Comparison of ENCODE assay signal across 1 cellular context in genomic region chrX:14029425-14030247, GRCh38.
TF ChIP-seq lines count a peak whose summit lies in the region.

TSS of gene GEMIN8 (minus strand) at chrX:14029892. CDS start at chrX:14021478, 8,414 bp downstream.

TF ChIP-seq in HepG2, 621 proteins besides CTCF, POLR2A, EP300 and RAD21 (continued from another document and continues in another):
- peak; percentile 41; the same call in 1 of the 2 replicates for TF ChIP-seq SMAD1 (CRISPR knock-in tag; IDR thresholded peaks at IDR 0.05; ENCODE audit: borderline replicate concordance, low read depth)
- TF ChIP-seq GLI4 (CRISPR knock-in tag; IDR thresholded peaks at IDR 0.05; ENCODE audit: borderline replicate concordance): no peak
- TF ChIP-seq, protein P1, sequence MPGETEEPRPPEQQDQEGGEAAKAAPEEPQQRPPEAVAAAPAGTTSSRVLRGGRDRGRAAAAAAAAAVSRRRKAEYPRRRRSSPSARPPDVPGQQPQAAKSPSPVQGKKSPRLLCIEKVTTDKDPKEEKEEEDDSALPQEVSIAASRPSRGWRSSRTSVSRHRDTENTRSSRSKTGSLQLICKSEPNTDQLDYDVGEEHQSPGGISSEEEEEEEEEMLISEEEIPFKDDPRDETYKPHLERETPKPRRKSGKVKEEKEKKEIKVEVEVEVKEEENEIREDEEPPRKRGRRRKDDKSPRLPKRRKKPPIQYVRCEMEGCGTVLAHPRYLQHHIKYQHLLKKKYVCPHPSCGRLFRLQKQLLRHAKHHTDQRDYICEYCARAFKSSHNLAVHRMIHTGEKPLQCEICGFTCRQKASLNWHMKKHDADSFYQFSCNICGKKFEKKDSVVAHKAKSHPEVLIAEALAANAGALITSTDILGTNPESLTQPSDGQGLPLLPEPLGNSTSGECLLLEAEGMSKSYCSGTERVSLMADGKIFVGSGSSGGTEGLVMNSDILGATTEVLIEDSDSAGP (CRISPR knock-in tag; IDR thresholded peaks at IDR 0.05; ENCODE audit: borderline replicate concordance): peak; percentile 81; the same call in 1 of the 2 replicates
- no peak for TF ChIP-seq ZNF256 (CRISPR knock-in tag; conservative IDR thresholded peaks at IDR 0.05)
- TF ChIP-seq, protein P2, sequence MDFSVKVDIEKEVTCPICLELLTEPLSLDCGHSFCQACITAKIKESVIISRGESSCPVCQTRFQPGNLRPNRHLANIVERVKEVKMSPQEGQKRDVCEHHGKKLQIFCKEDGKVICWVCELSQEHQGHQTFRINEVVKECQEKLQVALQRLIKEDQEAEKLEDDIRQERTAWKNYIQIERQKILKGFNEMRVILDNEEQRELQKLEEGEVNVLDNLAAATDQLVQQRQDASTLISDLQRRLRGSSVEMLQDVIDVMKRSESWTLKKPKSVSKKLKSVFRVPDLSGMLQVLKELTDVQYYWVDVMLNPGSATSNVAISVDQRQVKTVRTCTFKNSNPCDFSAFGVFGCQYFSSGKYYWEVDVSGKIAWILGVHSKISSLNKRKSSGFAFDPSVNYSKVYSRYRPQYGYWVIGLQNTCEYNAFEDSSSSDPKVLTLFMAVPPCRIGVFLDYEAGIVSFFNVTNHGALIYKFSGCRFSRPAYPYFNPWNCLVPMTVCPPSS (IDR thresholded peaks at IDR 0.05): no peak
- TF ChIP-seq TFDP2 (CRISPR knock-in tag; IDR thresholded peaks at IDR 0.05): 0 out of 2 replicates have a peak, but pooled peaks have one; percentile 31
- peak; percentile 66; the same call in 1 of the 2 replicates for TF ChIP-seq KDM2A (CRISPR knock-in tag; IDR thresholded peaks at IDR 0.05; ENCODE audit: borderline replicate concordance, low read depth)
- TF ChIP-seq SALL2 (CRISPR knock-in tag; IDR thresholded peaks at IDR 0.05): no peak
- no peak for TF ChIP-seq ZNF850 (CRISPR knock-in tag; conservative IDR thresholded peaks at IDR 0.05)
- TF ChIP-seq PHF8 (CRISPR knock-in tag; IDR thresholded peaks at IDR 0.05): peak; percentile 84
- peak; percentile 83 for TF ChIP-seq CREB1 (IDR thresholded peaks at IDR 0.05)
- peak; percentile 90 for TF ChIP-seq CREB1 (CRISPR knock-in tag; IDR thresholded peaks at IDR 0.05)
- TF ChIP-seq, protein P3, sequence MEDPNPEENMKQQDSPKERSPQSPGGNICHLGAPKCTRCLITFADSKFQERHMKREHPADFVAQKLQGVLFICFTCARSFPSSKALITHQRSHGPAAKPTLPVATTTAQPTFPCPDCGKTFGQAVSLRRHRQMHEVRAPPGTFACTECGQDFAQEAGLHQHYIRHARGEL (CRISPR knock-in tag; IDR thresholded peaks at IDR 0.05): no peak
- TF ChIP-seq REPIN1 (CRISPR knock-in tag; IDR thresholded peaks at IDR 0.05; ENCODE audit: borderline replicate concordance, low read depth): peak; percentile 57; the same call in 1 of the 2 replicates
- TF ChIP-seq, protein P4, sequence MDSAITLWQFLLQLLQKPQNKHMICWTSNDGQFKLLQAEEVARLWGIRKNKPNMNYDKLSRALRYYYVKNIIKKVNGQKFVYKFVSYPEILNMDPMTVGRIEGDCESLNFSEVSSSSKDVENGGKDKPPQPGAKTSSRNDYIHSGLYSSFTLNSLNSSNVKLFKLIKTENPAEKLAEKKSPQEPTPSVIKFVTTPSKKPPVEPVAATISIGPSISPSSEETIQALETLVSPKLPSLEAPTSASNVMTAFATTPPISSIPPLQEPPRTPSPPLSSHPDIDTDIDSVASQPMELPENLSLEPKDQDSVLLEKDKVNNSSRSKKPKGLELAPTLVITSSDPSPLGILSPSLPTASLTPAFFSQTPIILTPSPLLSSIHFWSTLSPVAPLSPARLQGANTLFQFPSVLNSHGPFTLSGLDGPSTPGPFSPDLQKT (CRISPR knock-in tag; IDR thresholded peaks at IDR 0.05; ENCODE audit: borderline replicate concordance): peak; percentile 24; the same call in 1 of the 2 replicates
- peak; percentile 47; the same call in 1 of the 2 replicates for TF ChIP-seq KAT7 (CRISPR knock-in tag; IDR thresholded peaks at IDR 0.05; ENCODE audit: borderline replicate concordance)
- no peak for TF ChIP-seq SRSF9 (IDR thresholded peaks at IDR 0.05; ENCODE audit: borderline replicate concordance, insufficient read depth, low read depth, low read length, poor library complexity, severe bottlenecking)
- no peak for TF ChIP-seq ETV6 (CRISPR knock-in tag; conservative IDR thresholded peaks at IDR 0.05)
- 0 out of 2 replicates have a peak, but pooled peaks have one; percentile 21 for TF ChIP-seq TOPORS (CRISPR knock-in tag; IDR thresholded peaks at IDR 0.05)
- peak; percentile 60 for TF ChIP-seq POLR2AphosphoS5 (IDR thresholded peaks at IDR 0.05; ENCODE audit: low read depth, low read length)
- TF ChIP-seq PHF20 (CRISPR knock-in tag; IDR thresholded peaks at IDR 0.05): peak; percentile 86
- no peak for TF ChIP-seq TCF7L2 (IDR thresholded peaks at IDR 0.05; ENCODE audit: low read depth, low read length)
- TF ChIP-seq SIX4 (CRISPR knock-in tag; IDR thresholded peaks at IDR 0.05): no peak
- peak; percentile 47; the same call in 1 of the 2 replicates for TF ChIP-seq BORCS8-MEF2B (CRISPR knock-in tag; IDR thresholded peaks at IDR 0.05)
- peak; percentile 74 for TF ChIP-seq ZNF772 (CRISPR knock-in tag; IDR thresholded peaks at IDR 0.05)
- no peak for TF ChIP-seq ZNF512B (CRISPR knock-in tag; IDR thresholded peaks at IDR 0.05; ENCODE audit: borderline replicate concordance)
- TF ChIP-seq, protein P5, sequence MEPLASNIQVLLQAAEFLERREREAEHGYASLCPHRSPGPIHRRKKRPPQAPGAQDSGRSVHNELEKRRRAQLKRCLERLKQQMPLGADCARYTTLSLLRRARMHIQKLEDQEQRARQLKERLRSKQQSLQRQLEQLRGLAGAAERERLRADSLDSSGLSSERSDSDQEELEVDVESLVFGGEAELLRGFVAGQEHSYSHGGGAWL (CRISPR knock-in tag; IDR thresholded peaks at IDR 0.05): 0 out of 2 replicates have a peak, but pooled peaks have one; percentile 28
- TF ChIP-seq AHDC1 (CRISPR knock-in tag; IDR thresholded peaks at IDR 0.05; ENCODE audit: borderline replicate concordance): no peak
- peak; percentile 42 for TF ChIP-seq ASH2L (IDR thresholded peaks at IDR 0.05; ENCODE audit: insufficient read length, low read depth, low read length)
- peak; percentile 88 for TF ChIP-seq MXD4 (CRISPR knock-in tag; IDR thresholded peaks at IDR 0.05)
- TF ChIP-seq FOXA1 (IDR thresholded peaks at IDR 0.05): no peak
- TF ChIP-seq FOXA1 (CRISPR knock-in tag; IDR thresholded peaks at IDR 0.05): no peak
- no peak for TF ChIP-seq ZSCAN20 (CRISPR knock-in tag; IDR thresholded peaks at IDR 0.05; ENCODE audit: borderline replicate concordance)
- TF ChIP-seq GABPA (IDR thresholded peaks at IDR 0.05; ENCODE audit: low read depth, low read length): peak; percentile 97
- peak; percentile 91 for TF ChIP-seq GABPA (CRISPR knock-in tag; IDR thresholded peaks at IDR 0.05; ENCODE audit: low read depth)
- TF ChIP-seq ZBTB8A (CRISPR knock-in tag; IDR thresholded peaks at IDR 0.05; ENCODE audit: borderline replicate concordance, low read depth): no peak
- TF ChIP-seq ZNF768 (CRISPR knock-in tag; IDR thresholded peaks at IDR 0.05): peak; percentile 30; the same call in 1 of the 2 replicates
- TF ChIP-seq MED8 (CRISPR knock-in tag; IDR thresholded peaks at IDR 0.05; ENCODE audit: insufficient replicate concordance): no peak
- TF ChIP-seq, protein P6, sequence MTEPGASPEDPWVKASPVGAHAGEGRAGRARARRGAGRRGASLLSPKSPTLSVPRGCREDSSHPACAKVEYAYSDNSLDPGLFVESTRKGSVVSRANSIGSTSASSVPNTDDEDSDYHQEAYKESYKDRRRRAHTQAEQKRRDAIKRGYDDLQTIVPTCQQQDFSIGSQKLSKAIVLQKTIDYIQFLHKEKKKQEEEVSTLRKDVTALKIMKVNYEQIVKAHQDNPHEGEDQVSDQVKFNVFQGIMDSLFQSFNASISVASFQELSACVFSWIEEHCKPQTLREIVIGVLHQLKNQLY (CRISPR knock-in tag; IDR thresholded peaks at IDR 0.05): 0 out of 2 replicates have a peak, but pooled peaks have one; percentile 41
- TF ChIP-seq CEBPZ (IDR thresholded peaks at IDR 0.05; ENCODE audit: low read length): no peak
- TF ChIP-seq BCL6 (CRISPR knock-in tag; IDR thresholded peaks at IDR 0.05): peak; percentile 38; the same call in 1 of the 2 replicates
- no peak for TF ChIP-seq JUND (CRISPR knock-in tag; IDR thresholded peaks at IDR 0.05)
- no peak for TF ChIP-seq ZNF674 (CRISPR knock-in tag; IDR thresholded peaks at IDR 0.05; ENCODE audit: low read depth)
